9 cellular contexts compared by ENCODE assay signal in the genomic region with DNA sequence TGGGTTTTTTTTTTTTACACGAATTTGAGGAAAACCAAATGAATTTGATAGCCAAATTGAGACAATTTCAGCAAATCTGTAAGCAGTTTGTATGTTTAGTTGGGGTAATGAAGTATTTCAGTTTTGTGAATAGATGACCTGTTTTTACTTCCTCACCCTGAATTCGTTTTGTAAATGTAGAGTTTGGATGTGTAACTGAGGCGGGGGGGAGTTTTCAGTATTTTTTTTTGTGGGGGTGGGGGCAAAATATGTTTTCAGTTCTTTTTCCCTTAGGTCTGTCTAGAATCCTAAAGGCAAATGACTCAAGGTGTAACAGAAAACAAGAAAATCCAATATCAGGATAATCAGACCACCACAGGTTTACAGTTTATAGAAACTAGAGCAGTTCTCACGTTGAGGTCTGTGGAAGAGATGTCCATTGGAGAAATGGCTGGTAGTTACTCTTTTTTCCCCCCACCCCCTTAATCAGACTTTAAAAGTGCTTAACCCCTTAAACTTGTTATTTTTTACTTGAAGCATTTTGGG. TPM values are rescaled to one million over a fixed set of nuclear protein-coding genes. Genes with fewer than 3 reads are reported as not detected.
A peak's percentile ranks its signal among the peaks of the same experiment; 100 is the strongest.
DNase-seq lines count a peak whose midpoint lies in the region; ATAC-seq and TF ChIP-seq lines count a peak whose summit lies in the region.
"Had no signal": no experiment of that assay in that cellular context is flagged by ENCODE, and none has a peak within 500 bp of the region (broad histone marks: within the 10 kb centered on the region; RNA-seq: fewer than 3 reads in every experiment).

No MANE protein-coding gene starts in this region.

- no peak for ATAC-seq in lower lobe of right lung
- no peak for ATAC-seq in GM18870 (IDR thresholded peaks at IDR 0.05; ENCODE audit: unreplicated experiment)
- ATAC-seq in GM19328 (IDR thresholded peaks at IDR 0.05; ENCODE audit: unreplicated experiment): no peak

- peaks cover 32% of the 10 kb centered on the region for H3K27me3 Mint-ChIP-seq in HFFc6 (ENCODE audit: insufficient read depth)
- no peaks in the 10 kb centered on the region for H3K27me3 Mint-ChIP-seq in MCF 10A (ENCODE audit: insufficient read depth, unreplicated experiment)
- no peaks in the 10 kb centered on the region for H3K27me3 Mint-ChIP-seq in activated naive CD4-positive, alpha-beta T cell treated with anti-CD3 and anti-CD28 coated beads for 36 hours (ENCODE audit: low read depth)

- H3K27me3 ChIP-seq in A673 (replicated peaks; ENCODE audit: insufficient read depth, low read depth, low read length, poor library complexity): no peaks in the 10 kb centered on the region
- no peaks in the 10 kb centered on the region for H3K27me3 ChIP-seq in lower lobe of right lung (ENCODE audit: low read depth)

- H3K4me3 ChIP-seq in A673 (ENCODE audit: low read depth, low read length, poor library complexity, severe bottlenecking) (peak overlapping the region; percentile 85), lower lobe of right lung (peak overlapping the region; percentile 71)

- intact Hi-C loops in A673 (cut with micrococcal nuclease; ENCODE audit: unreplicated experiment) (no loop called here), MCF 10A (cut with micrococcal nuclease) (no loop called here), lower lobe of right lung (cut with DNase I) (loop anchor here (5.0 kb wide), 1 partner anchor 74 kb away; no protein-coding TSS in a partner anchor)
- intact Hi-C loops in activated naive CD4-positive, alpha-beta T cell treated with anti-CD3 and anti-CD28 coated beads for 36 hours (cut with micrococcal nuclease): no loop called here

- H3K36me3 Mint-ChIP-seq in HFFc6 (ENCODE audit: low read depth) (peaks cover 28% of the 10 kb centered on the region), MCF 10A (ENCODE audit: insufficient read depth, unreplicated experiment) (no peaks in the 10 kb centered on the region)
- no peaks in the 10 kb centered on the region for H3K36me3 Mint-ChIP-seq in activated naive CD4-positive, alpha-beta T cell treated with anti-CD3 and anti-CD28 coated beads for 36 hours (ENCODE audit: low read depth)

- H3K9me3 ChIP-seq in A673 (ENCODE audit: low read depth, low read length, poor library complexity, severe bottlenecking): no peaks in the 10 kb centered on the region
- H3K9me3 ChIP-seq in lower lobe of right lung: no peaks in the 10 kb centered on the region

- peaks cover 47% of the 10 kb centered on the region for H3K4me1 Mint-ChIP-seq in HFFc6 (ENCODE audit: low read depth)
- H3K4me1 Mint-ChIP-seq in MCF 10A (ENCODE audit: insufficient read depth, unreplicated experiment): peaks cover 8% of the 10 kb centered on the region
- peaks cover 25% of the 10 kb centered on the region for H3K4me1 Mint-ChIP-seq in activated naive CD4-positive, alpha-beta T cell treated with anti-CD3 and anti-CD28 coated beads for 36 hours (ENCODE audit: low read depth)

- H3K4me3 Mint-ChIP-seq in HFFc6: no peak overlapping the region
- H3K4me3 Mint-ChIP-seq in MCF 10A (ENCODE audit: unreplicated experiment): no peak overlapping the region
- H3K4me3 Mint-ChIP-seq in activated naive CD4-positive, alpha-beta T cell treated with anti-CD3 and anti-CD28 coated beads for 36 hours: no peak overlapping the region

- peak overlapping the region; percentile 100 for H3K27ac ChIP-seq in A673 (ENCODE audit: low read depth, low read length, poor library complexity, severe bottlenecking)
- peak overlapping the region; percentile 99 for H3K27ac ChIP-seq in lower lobe of right lung

- H3K9me3 Mint-ChIP-seq in HFFc6 (peaks cover 28% of the 10 kb centered on the region), MCF 10A (ENCODE audit: unreplicated experiment) (no peaks in the 10 kb centered on the region)
- no peaks in the 10 kb centered on the region for H3K9me3 Mint-ChIP-seq in activated naive CD4-positive, alpha-beta T cell treated with anti-CD3 and anti-CD28 coated beads for 36 hours

- BruUV-seq in A673 (replicated peaks; lab: Mats Ljungman, UMichigan) (no TSS peak), MCF 10A (replicated peaks; lab: Mats Ljungman, UMichigan) (no TSS peak)

- CTCF ChIA-PET in A673 (lab: Charles Lee) (interaction anchor here (0.7 kb wide), 1 partner anchor 95 kb away, joined by 3 read pairs; no protein-coding TSS in a partner anchor), MCF 10A (lab: Yijun Ruan, JAX) (interaction anchor here (1.0 to 1.8 kb wide), 3 partner anchors 8 to 84 kb away, joined by 3 to 7 read pairs (median 5); no protein-coding TSS in a partner anchor)
- CTCF ChIA-PET in activated naive CD4-positive, alpha-beta T cell treated with anti-CD3 and anti-CD28 coated beads for 36 hours (lab: Charles Lee): interaction anchor here (0.6 to 17.7 kb wide), 3 partner anchors 24 to 81 kb away, joined by 3 to 359 read pairs (median 7); a partner anchor contains a TSS

- H3K4me1 ChIP-seq in A673 (ENCODE audit: insufficient read depth, low read length, poor library complexity, severe bottlenecking) (peaks cover 33% of the 10 kb centered on the region), lower lobe of right lung (peaks cover 28% of the 10 kb centered on the region)

- H3K27ac Mint-ChIP-seq in HFFc6 (no peak overlapping the region), MCF 10A (ENCODE audit: low read depth, unreplicated experiment) (no peak overlapping the region)
- no peak overlapping the region for H3K27ac Mint-ChIP-seq in activated naive CD4-positive, alpha-beta T cell treated with anti-CD3 and anti-CD28 coated beads for 36 hours

- H3K36me3 ChIP-seq in A673 (ENCODE audit: insufficient read depth, low read length, poor library complexity, severe bottlenecking) (peaks cover 65% of the 10 kb centered on the region), lower lobe of right lung (peaks cover 49% of the 10 kb centered on the region)

- TF ChIP-seq CTCF in A673 (conservative IDR thresholded peaks at IDR 0.05; ENCODE audit: low read depth, low read length) (no peak), HFFc6 (IDR thresholded peaks at IDR 0.05) (no peak), MCF 10A (IDR thresholded peaks at IDR 0.05; ENCODE audit: unreplicated experiment) (no peak), lower lobe of right lung (IDR thresholded peaks at IDR 0.05) (no peak)

- POLR2A ChIA-PET in A673 (lab: Charles Lee; ENCODE audit: low non-redundant PET): interaction anchor here (0.6 to 3.2 kb wide), 11 partner anchors 9 to 326 kb away, joined by 3 to 37 read pairs (median 4); no protein-coding TSS in a partner anchor
- POLR2A ChIA-PET in MCF 10A (lab: Yijun Ruan, JAX): interaction anchor here (1.3 to 30.1 kb wide), 16 partner anchors 3 to 185 kb away, joined by 3 to 2994 read pairs (median 53); a partner anchor contains a TSS

- DNase-seq in A673 (ENCODE audit: low spot score) (peak; percentile 53), HFFc6 (peak; percentile 40), MCF 10A (ENCODE audit: unreplicated experiment) (peak; percentile 40), lower lobe of right lung (no peak)
- no peak for DNase-seq in activated CD4-positive, CD25-positive, alpha-beta regulatory T cell (lab: John Stamatoyannopoulos, UW)
- DNase-seq in activated naive CD4-positive, alpha-beta T cell treated with anti-CD3 and anti-CD28 coated beads for 36 hours: no peak
- DNase-seq: effector CD8-positive, alpha-beta T cell had no signal

RNA-seq across cellular contexts. Expression of a gene that starts 2.2 kb away (rescaled TPM):
- total RNA-seq in A673 (2021) (4,586 and 4,701 TPM in 2 replicates), MCF 10A (2022) (10,851 and 12,068 TPM in 2 replicates), lower lobe of right lung (11,612 TPM)
- total RNA-seq in HFFc6 (2021; fragmentation: NEBNext Ultra II Directional; extraction: Animal tissue kit (Norgen Biotek cat#: 25700)): 1,000 to 10,000 TPM; 3,136 to 4,087 (median 3,570) TPM
- over 10,000 TPM; 10,460 to 10,508 TPM for total RNA-seq in activated naive CD4-positive, alpha-beta T cell treated with anti-CD3 and anti-CD28 coated beads for 36 hours

RNA-seq across cellular contexts. Expression of a gene that starts 23.8 kb away (rescaled TPM):
- 90.6 and 95.7 TPM in 2 replicates for total RNA-seq in A673 (2021)
- 100 to 1,000 TPM; 120 to 137 (median 126) TPM for total RNA-seq in HFFc6 (2021; fragmentation: NEBNext Ultra II Directional; extraction: Animal tissue kit (Norgen Biotek cat#: 25700))
- 70.9 and 75.5 TPM in 2 replicates for total RNA-seq in MCF 10A (2022)
- total RNA-seq in lower lobe of right lung: 61.2 TPM
- total RNA-seq in activated naive CD4-positive, alpha-beta T cell treated with anti-CD3 and anti-CD28 coated beads for 36 hours: 10 to 100 TPM; 57.9 to 58.3 TPM

RNA-seq across cellular contexts. Expression of a gene that starts 57.1 kb away (rescaled TPM):
- total RNA-seq in A673 (2021): 92.1 and 123 TPM in 2 replicates
- total RNA-seq in HFFc6 (2021; fragmentation: NEBNext Ultra II Directional; extraction: Animal tissue kit (Norgen Biotek cat#: 25700)): 10 to 100 TPM; 64.0 to 78.1 (median 66.0) TPM
- 10.6 and 11.0 TPM in 2 replicates for total RNA-seq in MCF 10A (2022)
- 98.7 TPM for total RNA-seq in lower lobe of right lung
- total RNA-seq in activated naive CD4-positive, alpha-beta T cell treated with anti-CD3 and anti-CD28 coated beads for 36 hours: 10 to 100 TPM; 39.7 to 45.7 TPM

Comparison
In these comparisons a context has a peak if more than half of its experiments do, and no peak if none do; other contexts are left out.
1. DNase-seq: peak in A673 (single experiment), HFFc6 (single experiment) and MCF 10A (single experiment); none in lower lobe of right lung (single experiment), activated CD4-positive, CD25-positive, alpha-beta regulatory T cell (0 of 4) and activated naive CD4-positive, alpha-beta T cell treated with anti-CD3 and anti-CD28 coated beads for 36 hours (single experiment).